8 cellular contexts compared by ENCODE assay signal in genomic region chr6:157379656-157380457, GRCh38. TPM values are rescaled to one million over a fixed set of nuclear protein-coding genes. Genes with fewer than 3 reads are reported as not detected.
DNase-seq lines count a peak whose midpoint lies in the region; ATAC-seq and TF ChIP-seq lines count a peak whose summit lies in the region.

No MANE protein-coding gene starts in this region.

- H3K9me3 Mint-ChIP-seq in progenitor cell of endocrine pancreas (ENCODE audit: low read depth), result no peaks in the 10 kb centered on the region

- no peaks in the 10 kb centered on the region for H3K36me3 ChIP-seq in left ventricle myocardium inferior
- no peaks in the 10 kb centered on the region for H3K36me3 ChIP-seq in upper lobe of right lung

- H3K27ac ChIP-seq in left ventricle myocardium inferior (replicated peaks) (peak overlapping the region; percentile 95), upper lobe of right lung (peak overlapping the region; percentile 94)

- intact Hi-C loops in left ventricle myocardium inferior (cut with micrococcal nuclease) (loop anchor here (10.0 kb wide), 2 partner anchors 55 to 195 kb away; partner anchors contain the start of gene TMEM242), upper lobe of right lung (cut with DNase I) (no loop called here)

- TF ChIP-seq CTCF in left ventricle myocardium inferior (IDR thresholded peaks at IDR 0.05; ENCODE audit: borderline replicate concordance) (no peak), progenitor cell of endocrine pancreas (IDR thresholded peaks at IDR 0.05; ENCODE audit: unreplicated experiment) (no peak), upper lobe of right lung (IDR thresholded peaks at IDR 0.05) (no peak)

- ATAC-seq in GM18502 (IDR thresholded peaks at IDR 0.05; ENCODE audit: poor library complexity, unreplicated experiment), result peak; percentile 74
- ATAC-seq in HG02938 (IDR thresholded peaks at IDR 0.05; ENCODE audit: unreplicated experiment), result peak; percentile 76
- peak; percentile 93 for ATAC-seq in upper lobe of right lung

- H3K36me3 Mint-ChIP-seq in progenitor cell of endocrine pancreas (ENCODE audit: insufficient read depth), result no peaks in the 10 kb centered on the region

- no peaks in the 10 kb centered on the region for H3K27me3 ChIP-seq in left ventricle myocardium inferior (ENCODE audit: low read depth)
- H3K27me3 ChIP-seq in upper lobe of right lung, result no peaks in the 10 kb centered on the region

- no peaks in the 10 kb centered on the region for H3K9me3 ChIP-seq in left ventricle myocardium inferior (replicated peaks)
- no peaks in the 10 kb centered on the region for H3K9me3 ChIP-seq in upper lobe of right lung

- peak overlapping the region; percentile 80 for H3K4me3 Mint-ChIP-seq in progenitor cell of endocrine pancreas (ENCODE audit: low read depth)

- H3K4me1 ChIP-seq in left ventricle myocardium inferior, result peaks cover 36% of the 10 kb centered on the region
- peaks cover 13% of the 10 kb centered on the region for H3K4me1 ChIP-seq in upper lobe of right lung

- DNase-seq in NCI-H1694 (lab: John Stamatoyannopoulos, UW), result peak; percentile 84
- peak; percentile 76 to 89 (median 80) for DNase-seq in T-helper 1 cell
- DNase-seq in amniotic stem cell (lab: John Stamatoyannopoulos, UW), result peak; percentile 85
- peak; percentile 91 for DNase-seq in left ventricle myocardium inferior
- peak; percentile 78 for DNase-seq in progenitor cell of endocrine pancreas (ENCODE audit: low spot score, unreplicated experiment)
- peak; percentile 95 for DNase-seq in upper lobe of right lung

- H3K4me3 ChIP-seq in left ventricle myocardium inferior, result peak overlapping the region; percentile 99
- peak overlapping the region; percentile 99 for H3K4me3 ChIP-seq in upper lobe of right lung

- peaks cover 14% of the 10 kb centered on the region for H3K4me1 Mint-ChIP-seq in progenitor cell of endocrine pancreas (ENCODE audit: low read depth)

- peaks cover 22% of the 10 kb centered on the region for H3K27me3 Mint-ChIP-seq in progenitor cell of endocrine pancreas

- peak overlapping the region; percentile 82 for H3K27ac Mint-ChIP-seq in progenitor cell of endocrine pancreas

RNA-seq across cellular contexts. Expression of gene ZDHHC14, which starts 1.1 kb away (rescaled TPM):
- 10.0 TPM for total RNA-seq in left ventricle myocardium inferior
- total RNA-seq in progenitor cell of endocrine pancreas, result 9.0 and 9.1 TPM in 2 replicates
- 12.2 TPM for total RNA-seq in upper lobe of right lung

RNA-seq across cellular contexts. Expression of gene TMEM242, which starts 56.5 kb away (rescaled TPM):
- total RNA-seq in left ventricle myocardium inferior (19.8 TPM), progenitor cell of endocrine pancreas (11.5 and 12.4 TPM in 2 replicates), upper lobe of right lung (9.9 TPM)

Comparison
In these comparisons a context has a peak if more than half of its experiments do, and no peak if none do; other contexts are left out.
1. Peak in every context shown above with its lines: DNase-seq, ATAC-seq, H3K4me3 ChIP-seq and H3K27ac ChIP-seq.